2 cellular contexts compared by ENCODE assay signal in genomic region chr15:40130799-40131502, GRCh38.
TF ChIP-seq lines count a peak whose summit lies in the region.

No MANE protein-coding gene starts in this region.

TF ChIP-seq in HepG2, 621 proteins besides CTCF, POLR2A, EP300 and RAD21:
- TF ChIP-seq SATB2 (CRISPR knock-in tag; IDR thresholded peaks at IDR 0.05), result 0 out of 2 replicates have a peak, but pooled peaks have one; percentile 24
- no peak for TF ChIP-seq SIX1 (CRISPR knock-in tag; IDR thresholded peaks at IDR 0.05; ENCODE audit: borderline replicate concordance)
- no peak for TF ChIP-seq ZHX2 (IDR thresholded peaks at IDR 0.05; ENCODE audit: low read depth)
- TF ChIP-seq ZHX2 (CRISPR knock-in tag; IDR thresholded peaks at IDR 0.05; ENCODE audit: borderline replicate concordance), result no peak
- TF ChIP-seq MEIS2 (CRISPR knock-in tag; IDR thresholded peaks at IDR 0.05), result no peak

TF ChIP-seq in K562, 482 proteins besides CTCF, POLR2A, EP300 and RAD21 (continues in another document):
- TF ChIP-seq TGIF2 (CRISPR knock-in tag; IDR thresholded peaks at IDR 0.05) (no peak), ZNF507 (tag; conservative IDR thresholded peaks at IDR 0.05) (no peak), SIX5 (IDR thresholded peaks at IDR 0.05; ENCODE audit: borderline replicate concordance in 1 of 2, insufficient read depth in 1 of 2, low read depth in 1 of 2, low read length in 2 of 2) (no peak), ZNF785 (CRISPR knock-in tag; IDR thresholded peaks at IDR 0.05) (no peak), FOXK2 (conservative IDR thresholded peaks at IDR 0.05 in 1 of 2, IDR thresholded peaks at IDR 0.05 in 1 of 2; ENCODE audit: low read depth in 2 of 2) (no peak), ATF7 (IDR thresholded peaks at IDR 0.05) (no peak), NFATC3 (IDR thresholded peaks at IDR 0.05) (no peak), ZNF263 (CRISPR knock-in tag; IDR thresholded peaks at IDR 0.05; ENCODE audit: borderline replicate concordance) (peak; percentile 31; the same call in 1 of the 2 replicates), ZNF277 (CRISPR knock-in tag; IDR thresholded peaks at IDR 0.05; ENCODE audit: borderline replicate concordance) (no peak), POLR2AphosphoS2 (IDR thresholded peaks at IDR 0.05; ENCODE audit: low read length) (no peak), STAT6 (CRISPR knock-in tag; IDR thresholded peaks at IDR 0.05) (no peak), ZNF280B (CRISPR knock-in tag; IDR thresholded peaks at IDR 0.05) (no peak), NR2C2 (CRISPR knock-in tag; IDR thresholded peaks at IDR 0.05) (no peak), NR2C2 (tag; IDR thresholded peaks at IDR 0.05) (no peak), TAL1 (IDR thresholded peaks at IDR 0.05) (no peak), EP400 (IDR thresholded peaks at IDR 0.05) (peak; percentile 6; the same call in 1 of the 2 replicates), ZNF143 (CRISPR knock-in tag; IDR thresholded peaks at IDR 0.05) (no peak), CBFB (CRISPR knock-in tag; IDR thresholded peaks at IDR 0.05) (no peak), U2AF1 (optimal IDR thresholded peaks at IDR 0.05; ENCODE audit: low read depth, low read length) (no peak), ZKSCAN3 (CRISPR knock-in tag; IDR thresholded peaks at IDR 0.05) (no peak), TAF9B (IDR thresholded peaks at IDR 0.05; ENCODE audit: partially characterized antibody) (no peak), ZNF707 (CRISPR knock-in tag; conservative IDR thresholded peaks at IDR 0.05) (no peak), ARID4B (CRISPR knock-in tag; IDR thresholded peaks at IDR 0.05) (no peak), CBX8 (IDR thresholded peaks at IDR 0.05; ENCODE audit: borderline replicate concordance, extremely low read depth, low read depth, low read length, poor library complexity, severe bottlenecking) (no peak), MGA (IDR thresholded peaks at IDR 0.05) (no peak), PURB (CRISPR knock-in tag; IDR thresholded peaks at IDR 0.05; ENCODE audit: low read depth) (no peak), ATF1 (CRISPR knock-in tag; IDR thresholded peaks at IDR 0.05) (no peak), ATF1 (tag; IDR thresholded peaks at IDR 0.05) (no peak), SIN3A (IDR thresholded peaks at IDR 0.05; ENCODE audit: borderline replicate concordance in 2 of 2, control insufficient read depth in 1 of 2, low read depth in 2 of 2, low read length in 2 of 2) (no peak)
- TF ChIP-seq, protein P1, sequence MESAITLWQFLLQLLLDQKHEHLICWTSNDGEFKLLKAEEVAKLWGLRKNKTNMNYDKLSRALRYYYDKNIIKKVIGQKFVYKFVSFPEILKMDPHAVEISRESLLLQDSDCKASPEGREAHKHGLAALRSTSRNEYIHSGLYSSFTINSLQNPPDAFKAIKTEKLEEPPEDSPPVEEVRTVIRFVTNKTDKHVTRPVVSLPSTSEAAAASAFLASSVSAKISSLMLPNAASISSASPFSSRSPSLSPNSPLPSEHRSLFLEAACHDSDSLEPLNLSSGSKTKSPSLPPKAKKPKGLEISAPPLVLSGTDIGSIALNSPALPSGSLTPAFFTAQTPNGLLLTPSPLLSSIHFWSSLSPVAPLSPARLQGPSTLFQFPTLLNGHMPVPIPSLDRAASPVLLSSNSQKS (CRISPR knock-in tag; IDR thresholded peaks at IDR 0.05), result no peak
